8 cellular contexts compared by ENCODE assay signal in genomic region chr12:69290545-69291277, GRCh38. TPM values are rescaled to one million over a fixed set of nuclear protein-coding genes. Genes with fewer than 3 reads are reported as not detected.
A peak's percentile ranks its signal among the peaks of the same experiment; 100 is the strongest.
DNase-seq lines count a peak whose midpoint lies in the region; ATAC-seq and TF ChIP-seq lines count a peak whose summit lies in the region.

No MANE protein-coding gene starts in this region.

- TF ChIP-seq POLR2A in lower leg skin (IDR thresholded peaks at IDR 0.05), result no peak

- peak; percentile 88 for DNase-seq in CD1c-positive myeloid dendritic cell (ENCODE audit: extremely low spot score)
- DNase-seq in NCI-H460 (ENCODE audit: extremely low read depth, low read depth), result peak; percentile 79
- DNase-seq in activated CD4-positive, CD25-positive, alpha-beta regulatory T cell treated with anti-CD3 and anti-CD28 coated beads, Interleukin-2, amount 50 U/mL, for 72 hours, result peak; percentile 74
- peak; percentile 94 for DNase-seq in choroid plexus epithelial cell (ENCODE audit: low read depth)
- DNase-seq in lower leg skin (ENCODE audit: low spot score in 2 of 2), result peak; percentile 64 to 90
- DNase-seq in stimulated activated CD8-positive, alpha-beta memory T cell treated with anti-CD3 and anti-CD28 coated beads, Interleukin-12 subunit alpha, Interleukin-12 subunit beta, amount 100 ng/mL, for 1 hour (ENCODE audit: low read depth), result peak; percentile 70

- WGBS in lower leg skin, 2 donors, result 29 to 35% methylated on average over 9 of the region's 9 CpGs

- intact Hi-C loops in lower leg skin (cut with DNase I; ENCODE audit: low total_unique reads), result no loop called here

- H3K4me3 ChIP-seq in choroid plexus epithelial cell (ENCODE audit: low read depth, low read length) (no peak overlapping the region), lower leg skin (ENCODE audit: low read depth, poor library complexity, severe bottlenecking) (no peak overlapping the region)

- TF ChIP-seq CTCF in choroid plexus epithelial cell (conservative IDR thresholded peaks at IDR 0.05; ENCODE audit: low read depth, low read length) (peak; percentile 95), lower leg skin (IDR thresholded peaks at IDR 0.05) (peak in 1 of 3 donors; percentile 36)

- peak; percentile 99 for ATAC-seq in GM19328 (IDR thresholded peaks at IDR 0.05; ENCODE audit: unreplicated experiment)
- ATAC-seq in HG03378 (IDR thresholded peaks at IDR 0.05; ENCODE audit: unreplicated experiment), result peak; percentile 99

RNA-seq across cellular contexts. Expression of gene CPSF6, which starts 51.3 kb away (rescaled TPM):
- 58.7 and 91.7 TPM in 2 replicates for total RNA-seq in NCI-H460 (2014; rRNA removed; shearing (Covaris generic))
- polyA plus RNA-seq in NCI-H460 (2014; cell fraction: nucleus; rRNA removed), result 99.5 and 177 TPM in 2 replicates
- total RNA-seq in lower leg skin, result 10 to 100 TPM; 17.0 to 29.5 (median 20.2) TPM

RNA-seq across cellular contexts. Expression of gene LYZ, which starts 57.5 kb away (rescaled TPM):
- total RNA-seq in NCI-H460 (2014; rRNA removed; shearing (Covaris generic)), result 0.57 TPM in 1 of 2 replicates, not detected in the other
- not detected in 2 replicates for polyA plus RNA-seq in NCI-H460 (2014; cell fraction: nucleus; rRNA removed)
- 10 to 100 TPM in 3 of 4 donors, 1 to 10 TPM in 1; 6.8 to 27.8 (median 18.8) TPM for total RNA-seq in lower leg skin
